Comparison of ENCODE assay signal across 11 cellular contexts in the genomic region with DNA sequence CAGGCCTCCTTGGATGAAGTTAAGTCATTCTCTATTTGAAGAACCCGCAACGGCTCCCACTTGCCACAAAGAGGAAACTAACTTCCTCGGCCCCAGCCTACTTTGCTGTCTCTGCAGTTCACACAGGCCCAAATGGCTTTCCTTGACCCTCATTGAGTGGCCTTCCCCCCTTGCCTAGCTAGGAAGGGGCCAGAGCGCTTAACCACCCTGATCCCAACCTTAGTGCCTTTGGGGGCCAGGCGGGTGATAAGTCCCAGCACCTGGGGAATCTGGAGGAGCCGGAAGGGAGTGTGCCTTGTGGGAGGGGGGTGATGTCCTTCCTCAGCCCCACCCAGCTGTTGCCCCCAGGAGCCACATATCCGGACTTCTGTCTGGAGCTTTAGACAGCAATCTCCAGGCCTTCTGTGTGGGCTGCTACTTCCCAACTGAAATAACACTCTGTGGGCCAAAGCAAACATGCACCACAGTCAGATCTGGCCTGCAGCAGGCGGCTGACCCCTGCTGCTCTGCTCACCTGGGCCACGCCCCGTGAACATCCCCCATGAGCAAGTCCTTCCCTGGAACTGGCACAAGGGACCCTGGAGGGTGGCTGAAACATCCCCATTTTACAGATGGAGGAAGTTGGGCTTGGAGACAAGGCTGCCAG. TPM values are rescaled to one million over a fixed set of nuclear protein-coding genes. Genes with fewer than 3 reads are reported as not detected.
DNase-seq lines count a peak whose midpoint lies in the region; ATAC-seq and TF ChIP-seq lines count a peak whose summit lies in the region.
"Had no signal": no experiment of that assay in that cellular context is flagged by ENCODE, and none has a peak within 500 bp of the region (broad histone marks: within the 10 kb centered on the region; RNA-seq: fewer than 3 reads in every experiment).

No MANE protein-coding gene starts in this region.

- CTCF ChIA-PET in HEK293 (lab: Yijun Ruan, JAX) = interaction anchor here (0.6 to 1.0 kb wide), 4 partner anchors 12 to 70 kb away, joined by 3 to 4 read pairs (median 3); no protein-coding TSS in a partner anchor

- H3K9ac ChIP-seq in neuronal stem cell (ENCODE audit: low read depth, low read length, poor library complexity) = no peak overlapping the region

- no peak overlapping the region for H3K18ac ChIP-seq in neuronal stem cell (ENCODE audit: low read length)

- H2BK120ac ChIP-seq in neuronal stem cell (ENCODE audit: low read depth, low read length) = no peak overlapping the region

- no peak overlapping the region for H2BK15ac ChIP-seq in neuronal stem cell (ENCODE audit: low read length)

- H3K4me3 ChIP-seq in HEK293 (ENCODE audit: low read depth, low read length) = no peak overlapping the region
- H3K4me3 ChIP-seq in SJCRH30 = no peak overlapping the region
- H3K4me3 ChIP-seq in neuronal stem cell (ENCODE audit: low read length in 2 of 2) = no peak overlapping the region
- H3K4me3 ChIP-seq: HAP-1 had no signal

- peaks cover 22 to 23% of the 10 kb centered on the region in 2 experiments; a peak in 2 of 3 replicates for H3K36me3 ChIP-seq in HEK293 (ENCODE audit: control insufficient read depth in 2 of 2, insufficient read depth in 1 of 2, low read length in 2 of 2)
- H3K36me3 ChIP-seq in SJCRH30 = peaks cover 2% of the 10 kb centered on the region; the same call in 1 of the 2 replicates
- peaks cover 28 to 58% of the 10 kb centered on the region in 2 donors for H3K36me3 ChIP-seq in neuronal stem cell (replicated peaks in 1 of 2; ENCODE audit: control insufficient read depth in 2 of 2, insufficient read depth in 2 of 2, low read length in 2 of 2)

- H3K4me3 Mint-ChIP-seq in activated T-helper 2 cell treated with anti-CD3 and anti-CD28 coated beads, Interferon-gamma antibody, Interleukin-2, Interleukin-4, amounts not matched to agents 10 μg/mL and 5 μg/mL and 100 μg/mL, durations not matched to agents 14 hours and 24 hours and 36 hours (ENCODE audit: low read depth) = no peak overlapping the region

- H4K8ac ChIP-seq in neuronal stem cell (ENCODE audit: low read depth, low read length) = no peak overlapping the region

- intact Hi-C loops in left cardiac atrium (cut with DNase I) = no loop called here
- intact Hi-C loops in sciatic nerve (cut with DNase I) = loop anchor here (10.0 kb wide), 1 partner anchor 132 kb away; no protein-coding TSS in a partner anchor
- intact Hi-C loops in activated T-helper 2 cell treated with anti-CD3 and anti-CD28 coated beads, Interferon-gamma antibody, Interleukin-2, Interleukin-4, amounts not matched to agents 10 μg/mL and 5 μg/mL and 100 μg/mL, durations not matched to agents 14 hours and 24 hours and 36 hours (cut with micrococcal nuclease) = no loop called here

- no peak overlapping the region for H3K4me2 ChIP-seq in neuronal stem cell (ENCODE audit: insufficient read depth, low read length, poor library complexity, severe bottlenecking)

- peaks cover 2% of the 10 kb centered on the region for H3K27me3 Mint-ChIP-seq in activated T-helper 2 cell treated with anti-CD3 and anti-CD28 coated beads, Interferon-gamma antibody, Interleukin-2, Interleukin-4, amounts not matched to agents 10 μg/mL and 5 μg/mL and 100 μg/mL, durations not matched to agents 14 hours and 24 hours and 36 hours (ENCODE audit: low read depth)

- H3K27ac ChIP-seq in HEK293 (ENCODE audit: extremely low read depth, low read depth, low read length) = peak overlapping the region; percentile 39; the same call in 1 of the 2 replicates
- peak overlapping the region; percentile 54 for H3K27ac ChIP-seq in SJCRH30
- H3K27ac ChIP-seq in neuronal stem cell (replicated peaks; ENCODE audit: low read length) = no peak overlapping the region

- no peak overlapping the region for H4K91ac ChIP-seq in neuronal stem cell (ENCODE audit: low read depth, low read length, poor library complexity)

- H3K27me3 ChIP-seq in SJCRH30 (no peaks in the 10 kb centered on the region), neuronal stem cell (ENCODE audit: control insufficient read depth in 3 of 3, insufficient read depth in 3 of 3, low read depth in 1 of 3, low read length in 3 of 3) (no peaks in the 10 kb centered on the region)

- no peak overlapping the region for H3K27ac Mint-ChIP-seq in activated T-helper 2 cell treated with anti-CD3 and anti-CD28 coated beads, Interferon-gamma antibody, Interleukin-2, Interleukin-4, amounts not matched to agents 10 μg/mL and 5 μg/mL and 100 μg/mL, durations not matched to agents 14 hours and 24 hours and 36 hours

- no peak overlapping the region for H2BK12ac ChIP-seq in neuronal stem cell (ENCODE audit: low read length)

- H3K4me1 Mint-ChIP-seq in activated T-helper 2 cell treated with anti-CD3 and anti-CD28 coated beads, Interferon-gamma antibody, Interleukin-2, Interleukin-4, amounts not matched to agents 10 μg/mL and 5 μg/mL and 100 μg/mL, durations not matched to agents 14 hours and 24 hours and 36 hours (ENCODE audit: low read depth) = peaks cover 1% of the 10 kb centered on the region

- H3K9me3 Mint-ChIP-seq in activated T-helper 2 cell treated with anti-CD3 and anti-CD28 coated beads, Interferon-gamma antibody, Interleukin-2, Interleukin-4, amounts not matched to agents 10 μg/mL and 5 μg/mL and 100 μg/mL, durations not matched to agents 14 hours and 24 hours and 36 hours = no peaks in the 10 kb centered on the region

- POLR2A ChIA-PET in HEK293 (lab: Yijun Ruan, JAX) = interaction anchor here (1.5 kb wide), 1 partner anchor 48 kb away, joined by 5 read pairs; the partner anchor contains the start of gene BCAM

- no peak overlapping the region for H3K4ac ChIP-seq in neuronal stem cell (ENCODE audit: low read length)

- DNase-seq in SJCRH30 = peak; percentile 89 to 90
- DNase-seq in left cardiac atrium = peak; percentile 51
- no peak for DNase-seq in sciatic nerve (ENCODE audit: low spot score)
- DNase-seq in SIG-M5 treated with dmso at 0.1 percent for 504 hours (lab: John Stamatoyannopoulos, UW; ENCODE audit: unreplicated experiment) = no peak
- DNase-seq in neuronal stem cell (ENCODE audit: low spot score) = no peak
- DNase-seq in epidermal melanocyte (ENCODE audit: insufficient read length, low spot score) = no peak
- no peak for DNase-seq in activated T-helper 2 cell treated with anti-CD3 and anti-CD28 coated beads, Interferon-gamma antibody, Interleukin-2, Interleukin-4, amounts not matched to agents 10 μg/mL and 5 μg/mL and 100 μg/mL, durations not matched to agents 14 hours and 24 hours and 36 hours (ENCODE audit: low spot score)
- DNase-seq: caudate nucleus, NCI-H1694 had no signal

- no peaks in the 10 kb centered on the region for H3K36me3 Mint-ChIP-seq in activated T-helper 2 cell treated with anti-CD3 and anti-CD28 coated beads, Interferon-gamma antibody, Interleukin-2, Interleukin-4, amounts not matched to agents 10 μg/mL and 5 μg/mL and 100 μg/mL, durations not matched to agents 14 hours and 24 hours and 36 hours (ENCODE audit: low read depth)

- peaks cover 12% of the 10 kb centered on the region for H3K4me1 ChIP-seq in HEK293 (ENCODE audit: control insufficient read depth, insufficient read depth, low read length)
- peaks cover 21% of the 10 kb centered on the region for H3K4me1 ChIP-seq in SJCRH30
- H3K4me1 ChIP-seq in neuronal stem cell (ENCODE audit: control insufficient read depth in 2 of 2, insufficient read depth in 1 of 2, low read depth in 1 of 2, low read length in 2 of 2) = peaks cover 0 to 1% of the 10 kb centered on the region in 2 donors

- no peak overlapping the region for H2AFZ ChIP-seq in neuronal stem cell (ENCODE audit: low read length)

- H3K14ac ChIP-seq in neuronal stem cell (ENCODE audit: low read length) = no peak overlapping the region

- WGBS in neuronal stem cell (ENCODE audit: extremely low coverage in 2 of 2, insufficient read length in 2 of 2, insufficient replicate concordance in 1 of 2), 2 donors = no CpG with 5 or more reads among the region's 10 CpGs

- peak; percentile 30 to 67 for ATAC-seq in left cardiac atrium
- ATAC-seq in sciatic nerve = peak; percentile 82

- H3K9me3 ChIP-seq in HEK293 (ENCODE audit: control insufficient read depth, insufficient read depth, low read depth, low read length) (no peaks in the 10 kb centered on the region), SJCRH30 (replicated peaks) (no peaks in the 10 kb centered on the region), neuronal stem cell (replicated peaks in 1 of 2; ENCODE audit: control insufficient read depth in 2 of 2, insufficient read depth in 1 of 2, low read depth in 1 of 2, low read length in 2 of 2) (peaks cover 0 to 2% of the 10 kb centered on the region in 2 donors)
- H3K9me3 ChIP-seq: HAP-1 had no signal

- TF ChIP-seq CTCF in HEK293 (tag by site-specific recombination; IDR thresholded peaks at IDR 0.05) = no peak

- H2BK5ac ChIP-seq in neuronal stem cell (ENCODE audit: low read length) = no peak overlapping the region

- peaks cover 16% of the 10 kb centered on the region for H3K79me1 ChIP-seq in neuronal stem cell (ENCODE audit: low read depth, low read length)

- no peak overlapping the region for H2AK5ac ChIP-seq in neuronal stem cell (ENCODE audit: low read depth, low read length)

- H3K23ac ChIP-seq in neuronal stem cell (ENCODE audit: low read depth, low read length, poor library complexity) = no peak overlapping the region

RNA-seq across cellular contexts. Expression of gene NECTIN2, which starts 10.5 kb away (rescaled TPM):
- 46.0 and 50.2 TPM in 2 replicates for total RNA-seq in SJCRH30 (2014; rRNA removed; shearing (Covaris generic))
- total RNA-seq in left cardiac atrium (10 to 100 TPM; 54.0 to 94.1 TPM), sciatic nerve (115 TPM)
- polyA plus RNA-seq in neuronal stem cell (2013, experiment 1 of 2) = 210 TPM
- polyA plus RNA-seq in neuronal stem cell (2013, experiment 2 of 2) = 208 TPM
- 0.27 and 0.37 TPM in 2 replicates for total RNA-seq in activated T-helper 2 cell treated with anti-CD3 and anti-CD28 coated beads, Interferon-gamma antibody, Interleukin-2, Interleukin-4, amounts not matched to agents 10 μg/mL and 5 μg/mL and 100 μg/mL, durations not matched to agents 14 hours and 24 hours and 36 hours

RNA-seq across cellular contexts. Expression of gene TOMM40, which starts 34.5 kb away (rescaled TPM):
- total RNA-seq in SJCRH30 (2014; rRNA removed; shearing (Covaris generic)) = 104 and 110 TPM in 2 replicates
- total RNA-seq in left cardiac atrium (10 to 100 TPM; 43.0 to 63.1 TPM), sciatic nerve (29.1 TPM)
- polyA plus RNA-seq in neuronal stem cell (2013, experiment 1 of 2) = 49.4 TPM
- 49.5 TPM for polyA plus RNA-seq in neuronal stem cell (2013, experiment 2 of 2)
- 152 and 156 TPM in 2 replicates for total RNA-seq in activated T-helper 2 cell treated with anti-CD3 and anti-CD28 coated beads, Interferon-gamma antibody, Interleukin-2, Interleukin-4, amounts not matched to agents 10 μg/mL and 5 μg/mL and 100 μg/mL, durations not matched to agents 14 hours and 24 hours and 36 hours

RNA-seq across cellular contexts. Expression of gene BCAM, which starts 47.7 kb away (rescaled TPM):
- total RNA-seq in SJCRH30 (2014; rRNA removed; shearing (Covaris generic)) = 15.5 and 15.9 TPM in 2 replicates
- 10 to 100 TPM; 76.4 to 76.9 TPM for total RNA-seq in left cardiac atrium
- total RNA-seq in sciatic nerve = 164 TPM
- 28.4 TPM for polyA plus RNA-seq in neuronal stem cell (2013, experiment 1 of 2)
- polyA plus RNA-seq in neuronal stem cell (2013, experiment 2 of 2) = 27.8 TPM
- total RNA-seq in activated T-helper 2 cell treated with anti-CD3 and anti-CD28 coated beads, Interferon-gamma antibody, Interleukin-2, Interleukin-4, amounts not matched to agents 10 μg/mL and 5 μg/mL and 100 μg/mL, durations not matched to agents 14 hours and 24 hours and 36 hours = not detected in 2 replicates

RNA-seq across cellular contexts. Expression of gene APOE, which starts 49.0 kb away (rescaled TPM):
- 4.5 and 6.5 TPM in 2 replicates for total RNA-seq in SJCRH30 (2014; rRNA removed; shearing (Covaris generic))
- total RNA-seq in left cardiac atrium (10 to 100 TPM; 43.5 to 67.4 TPM), sciatic nerve (79.3 TPM)
- polyA plus RNA-seq in neuronal stem cell (2013, experiment 1 of 2) = 121 TPM
- polyA plus RNA-seq in neuronal stem cell (2013, experiment 2 of 2) = 119 TPM
- total RNA-seq in activated T-helper 2 cell treated with anti-CD3 and anti-CD28 coated beads, Interferon-gamma antibody, Interleukin-2, Interleukin-4, amounts not matched to agents 10 μg/mL and 5 μg/mL and 100 μg/mL, durations not matched to agents 14 hours and 24 hours and 36 hours = 0.94 TPM in 2 replicates

RNA-seq across cellular contexts. Expression of gene APOC1, which starts 57.8 kb away (rescaled TPM):
- total RNA-seq in SJCRH30 (2014; rRNA removed; shearing (Covaris generic)) = 18.3 and 22.9 TPM in 2 replicates
- total RNA-seq in left cardiac atrium (1 to 10 TPM; 2.7 to 4.6 TPM), sciatic nerve (29.0 TPM)
- polyA plus RNA-seq in neuronal stem cell (2013, experiment 1 of 2) = 128 TPM
- 116 TPM for polyA plus RNA-seq in neuronal stem cell (2013, experiment 2 of 2)
- 3.1 and 6.4 TPM in 2 replicates for total RNA-seq in activated T-helper 2 cell treated with anti-CD3 and anti-CD28 coated beads, Interferon-gamma antibody, Interleukin-2, Interleukin-4, amounts not matched to agents 10 μg/mL and 5 μg/mL and 100 μg/mL, durations not matched to agents 14 hours and 24 hours and 36 hours

Comparison
In these comparisons a context has a peak if more than half of its experiments do, and no peak if none do; other contexts are left out.
1. DNase-seq: peak in SJCRH30 (2 of 2) and left cardiac atrium (single experiment); none in sciatic nerve (single experiment), SIG-M5 treated with dmso at 0.1 percent for 504 hours (single experiment), neuronal stem cell (single experiment), epidermal melanocyte (single experiment) and activated T-helper 2 cell treated with anti-CD3 and anti-CD28 coated beads, Interferon-gamma antibody, Interleukin-2, Interleukin-4, amounts not matched to agents 10 μg/mL and 5 μg/mL and 100 μg/mL, durations not matched to agents 14 hours and 24 hours and 36 hours (single experiment).
2. RNA of gene NECTIN2, which starts 10.5 kb away (total RNA-seq): 115 TPM in sciatic nerve (single experiment), 54.0 to 94.1 TPM in left cardiac atrium and 46.0 to 50.2 TPM in SJCRH30; 0.27 to 0.37 TPM in activated T-helper 2 cell treated with anti-CD3 and anti-CD28 coated beads, Interferon-gamma antibody, Interleukin-2, Interleukin-4, amounts not matched to agents 10 μg/mL and 5 μg/mL and 100 μg/mL, durations not matched to agents 14 hours and 24 hours and 36 hours; every median in the first group is over 10 times any median in the second.
3. RNA of gene BCAM, which starts 47.7 kb away (total RNA-seq): 164 TPM in sciatic nerve (single experiment), 76.4 to 76.9 TPM in left cardiac atrium and 15.5 to 15.9 TPM in SJCRH30; not detected in activated T-helper 2 cell treated with anti-CD3 and anti-CD28 coated beads, Interferon-gamma antibody, Interleukin-2, Interleukin-4, amounts not matched to agents 10 μg/mL and 5 μg/mL and 100 μg/mL, durations not matched to agents 14 hours and 24 hours and 36 hours; every median in the first group is over 10 times any median in the second.